ENCODE assay signal across 19 cellular contexts in genomic region chr5:142408536-142409252, GRCh38.
DNase-seq lines count a peak whose midpoint lies in the region; ATAC-seq, FAIRE-seq and TF ChIP-seq lines count a peak whose summit lies in the region.
"Had no signal": no experiment of that assay in that cellular context is flagged by ENCODE, and none has a peak within 500 bp of the region (broad histone marks: within the 10 kb centered on the region; RNA-seq: fewer than 3 reads in every experiment).

No MANE protein-coding gene starts in this region.

- intact Hi-C loops in K562 (cut with micrococcal nuclease) = no loop called here

- no peak overlapping the region for H3K4ac ChIP-seq in neuronal stem cell (ENCODE audit: low read length)

- H3K4me1 ChIP-seq in BLaER1 treated with 17β-estradiol and CSF1 and Interleukin-3, amounts not matched to agents 10 nM and 100 nM = peaks cover 4 to 49% (median 30%) of the 10 kb centered on the region in 10 experiments
- H3K4me1 ChIP-seq in K562 (replicated peaks in 1 of 2; ENCODE audit: control insufficient read depth in 2 of 2, insufficient read depth in 2 of 2, low read length in 2 of 2) (no peaks in the 10 kb centered on the region), neuronal stem cell (ENCODE audit: control insufficient read depth in 2 of 2, insufficient read depth in 1 of 2, low read depth in 1 of 2, low read length in 2 of 2) (peaks cover 11 to 12% of the 10 kb centered on the region in 2 donors)
- H3K4me1 ChIP-seq: A549, HAP-1 had no signal

- no TSS peak for BruUV-seq in K562 (replicated peaks; lab: Mats Ljungman, UMichigan)

- 40% methylated on average over 19 of the region's 20 CpGs for WGBS in K562 (ENCODE audit: insufficient coverage, low coverage, missing lambda C conversion rate)
- no CpG with 5 or more reads among the region's 20 CpGs for WGBS in neuronal stem cell (ENCODE audit: extremely low coverage in 2 of 2, insufficient read length in 2 of 2, insufficient replicate concordance in 1 of 2), 2 donors

- no peaks in the 10 kb centered on the region for H3K79me1 ChIP-seq in neuronal stem cell (ENCODE audit: low read depth, low read length)

- H2AFZ ChIP-seq in K562 (ENCODE audit: low read depth, low read length) = peak overlapping the region; percentile 45; the same call in 1 of the 2 replicates
- peak overlapping the region; percentile 79 for H2AFZ ChIP-seq in neuronal stem cell (ENCODE audit: low read length)

- no peaks in the 10 kb centered on the region for H3K36me3 ChIP-seq in BLaER1 treated with 17β-estradiol and CSF1 and Interleukin-3, amounts not matched to agents 10 nM and 100 nM
- H3K36me3 ChIP-seq in K562 (ENCODE audit: control insufficient read depth, insufficient read depth, low read length) (no peaks in the 10 kb centered on the region), neuronal stem cell (replicated peaks in 1 of 2; ENCODE audit: control insufficient read depth in 2 of 2, insufficient read depth in 2 of 2, low read length in 2 of 2) (no peaks in the 10 kb centered on the region)
- H3K36me3 ChIP-seq: HAP-1 had no signal

- no peak for TF ChIP-seq POLR2A in K562 (conservative IDR thresholded peaks at IDR 0.05)

- ATAC-seq in K562 (no peak), GM21447 (IDR thresholded peaks at IDR 0.05; ENCODE audit: unreplicated experiment) (no peak)
- ATAC-seq: A549 had no signal

- POLR2A ChIA-PET in K562 (lab: Yijun Ruan, JAX) = interaction anchor here (0.9 kb wide), 1 partner anchor 12 kb away, joined by 3 read pairs; no protein-coding TSS in a partner anchor

- H2BK12ac ChIP-seq in neuronal stem cell (ENCODE audit: low read length) = no peak overlapping the region

- H3K4me3 ChIP-seq in BLaER1 treated with 17β-estradiol and CSF1 and Interleukin-3, amounts not matched to agents 10 nM and 100 nM = no peak overlapping the region
- H3K4me3 ChIP-seq in K562 = no peak overlapping the region
- no peak overlapping the region for H3K4me3 ChIP-seq in neuronal stem cell (ENCODE audit: low read length in 2 of 2)
- H3K4me3 ChIP-seq: A549, HAP-1, SK-N-MC had no signal

- no peak overlapping the region for H2BK5ac ChIP-seq in neuronal stem cell (ENCODE audit: low read length)

- H3K27me3 ChIP-seq in BLaER1 treated with 17β-estradiol and CSF1 and Interleukin-3, amounts not matched to agents 10 nM and 100 nM = peaks cover 0 to 12% (median 0%) of the 10 kb centered on the region in 11 experiments; a peak in 3 of 22 replicates
- H3K27me3 ChIP-seq in K562 (ENCODE audit: control insufficient read depth in 2 of 2, insufficient read depth in 2 of 2, low read length in 2 of 2) (peaks cover 0 to 11% of the 10 kb centered on the region in 2 experiments; a peak in 1 of 5 replicates), neuronal stem cell (ENCODE audit: control insufficient read depth in 3 of 3, insufficient read depth in 3 of 3, low read depth in 1 of 3, low read length in 3 of 3) (no peaks in the 10 kb centered on the region)

- TF ChIP-seq RAD21 in K562 (CRISPR knock-in tag; conservative IDR thresholded peaks at IDR 0.05 in 1 of 2, IDR thresholded peaks at IDR 0.05 in 1 of 2) = no peak

- no peak for TF ChIP-seq CTCF in K562 (IDR thresholded peaks at IDR 0.05 in 2 of 3, conservative IDR thresholded peaks at IDR 0.05 in 1 of 3; ENCODE audit: insufficient read depth in 2 of 3, low read depth in 1 of 3, low read length in 3 of 3)

- TF ChIP-seq EP300 in K562 (IDR thresholded peaks at IDR 0.05; ENCODE audit: low read length) = no peak

- no peak overlapping the region for H3K9ac ChIP-seq in BLaER1 treated with 17β-estradiol and CSF1 and Interleukin-3, amounts not matched to agents 10 nM and 100 nM
- H3K9ac ChIP-seq in K562 (ENCODE audit: insufficient read depth in 1 of 2, low read depth in 2 of 2, low read length in 2 of 2) (no peak overlapping the region), neuronal stem cell (ENCODE audit: low read depth, low read length, poor library complexity) (no peak overlapping the region)

- H3K9me1 ChIP-seq in K562 (ENCODE audit: control insufficient read depth, insufficient read depth, low read length) = no peaks in the 10 kb centered on the region

- no peak overlapping the region for H4K91ac ChIP-seq in neuronal stem cell (ENCODE audit: low read depth, low read length, poor library complexity)

- no peak for FAIRE-seq in K562 (lab: Jason Lieb, UNC)
- FAIRE-seq: A549 had no signal

- DNase-seq in K562 (ENCODE audit: extremely low read depth in 1 of 4, low spot score in 3 of 4) (no peak), kidney tubule cell (ENCODE audit: low spot score) (peak; percentile 16), neuronal stem cell (ENCODE audit: low spot score) (no peak), ACHN (no peak)
- DNase-seq in activated effector memory CD4-positive, alpha-beta T cell treated with Interleukin-2 at 50 U/mL for 16 hours = no peak
- DNase-seq in stimulated activated CD4-positive, alpha-beta T cell treated with anti-CD3 and anti-CD28 coated beads, Interleukin-15, amount 100 ng/mL, for 24 hours = no peak
- DNase-seq: DND-41, NCI-H1105, NCI-H1694 treated with DMSO at 0.1 percent for 48 hours, NCI-H2107, NCI-H510A, NCI-H774, SHP77 had no signal

- H2AK5ac ChIP-seq in neuronal stem cell (ENCODE audit: low read depth, low read length) = no peak overlapping the region

- no peak overlapping the region for H4K8ac ChIP-seq in neuronal stem cell (ENCODE audit: low read depth, low read length)

- H3K27ac ChIP-seq in BLaER1 treated with 17β-estradiol and CSF1 and Interleukin-3, amounts not matched to agents 10 nM and 100 nM = no peak overlapping the region
- no peak overlapping the region for H3K27ac ChIP-seq in K562 (ENCODE audit: extremely low read depth, low read depth, low read length)
- no peak overlapping the region for H3K27ac ChIP-seq in neuronal stem cell (replicated peaks; ENCODE audit: low read length)
- H3K27ac ChIP-seq: A549, C4-2B, SK-N-MC had no signal

- no peaks in the 10 kb centered on the region for H4K20me1 ChIP-seq in BLaER1 treated with 17β-estradiol and CSF1 and Interleukin-3, amounts not matched to agents 10 nM and 100 nM
- no peaks in the 10 kb centered on the region for H4K20me1 ChIP-seq in K562 (replicated peaks; ENCODE audit: control insufficient read depth, insufficient read depth, low read length)

- no peaks in the 10 kb centered on the region for H3K79me2 ChIP-seq in K562 (ENCODE audit: control insufficient read depth, insufficient read depth, low read length)

- H3K23ac ChIP-seq in neuronal stem cell (ENCODE audit: low read depth, low read length, poor library complexity) = no peak overlapping the region

- no peak overlapping the region for H3K14ac ChIP-seq in neuronal stem cell (ENCODE audit: low read length)

- peak overlapping the region in 9 of 11 experiments; percentile 10 to 62 (median 37); a peak in 16 of 22 replicates for H3K4me2 ChIP-seq in BLaER1 treated with 17β-estradiol and CSF1 and Interleukin-3, amounts not matched to agents 10 nM and 100 nM
- H3K4me2 ChIP-seq in K562 (ENCODE audit: insufficient read depth, low read length) = no peak overlapping the region
- H3K4me2 ChIP-seq in neuronal stem cell (ENCODE audit: insufficient read depth, low read length, poor library complexity, severe bottlenecking) = no peak overlapping the region
- H3K4me2 ChIP-seq: A549 had no signal

- no peak overlapping the region for H2BK15ac ChIP-seq in neuronal stem cell (ENCODE audit: low read length)

- H3K9me3 ChIP-seq in BLaER1 treated with 17β-estradiol and CSF1 and Interleukin-3, amounts not matched to agents 10 nM and 100 nM (replicated peaks in 1 of 11) = peaks cover 0 to 10% (median 0%) of the 10 kb centered on the region in 11 experiments; a peak in 3 of 22 replicates
- no peaks in the 10 kb centered on the region for H3K9me3 ChIP-seq in K562 (replicated peaks; ENCODE audit: control insufficient read depth, insufficient read depth, low read depth, low read length)
- H3K9me3 ChIP-seq in neuronal stem cell (replicated peaks in 1 of 2; ENCODE audit: control insufficient read depth in 2 of 2, insufficient read depth in 1 of 2, low read depth in 1 of 2, low read length in 2 of 2) = no peaks in the 10 kb centered on the region
- H3K9me3 ChIP-seq: A549, HAP-1 had no signal

- in situ Hi-C loops in K562 (cut with MboI) = no loop called here
- in situ Hi-C loops in ACHN (cut with HindIII; ENCODE audit: low pct_ligation_motif_present, low pct_unique_long_range_greater_than_20kb, low sequenced_read_pairs) = no loop called here

- H3K18ac ChIP-seq in neuronal stem cell (ENCODE audit: low read length) = peak overlapping the region; percentile 78

- CTCF ChIA-PET in K562 (lab: Yijun Ruan, JAX; ENCODE audit: low intra/inter-chr PET ratio) = no interaction called here

- H2BK120ac ChIP-seq in neuronal stem cell (ENCODE audit: low read depth, low read length) = no peak overlapping the region

TF ChIP-seq in K562, 482 proteins besides CTCF, POLR2A, EP300 and RAD21 (continues in another document):
- TF ChIP-seq E2F5 (CRISPR knock-in tag; IDR thresholded peaks at IDR 0.05) (no peak), ZFP1 (CRISPR knock-in tag; IDR thresholded peaks at IDR 0.05) (no peak), NR3C1 (CRISPR knock-in tag; IDR thresholded peaks at IDR 0.05) (no peak), ZNF507 (tag; conservative IDR thresholded peaks at IDR 0.05) (no peak), CCNT2 (IDR thresholded peaks at IDR 0.05; ENCODE audit: borderline replicate concordance, extremely low read depth, insufficient read length, low read depth, low read length) (no peak), KDM5B (IDR thresholded peaks at IDR 0.05; ENCODE audit: insufficient replicate concordance, low read depth, low read length) (no peak), ESRRB (CRISPR knock-in tag; IDR thresholded peaks at IDR 0.05; ENCODE audit: borderline replicate concordance) (no peak), ZSCAN29 (IDR thresholded peaks at IDR 0.05) (no peak), KAT7 (CRISPR knock-in tag; IDR thresholded peaks at IDR 0.05; ENCODE audit: borderline replicate concordance) (no peak), MAZ (CRISPR knock-in tag; conservative IDR thresholded peaks at IDR 0.05 in 1 of 2, IDR thresholded peaks at IDR 0.05 in 1 of 2) (no peak), ZNF324 (CRISPR knock-in tag; IDR thresholded peaks at IDR 0.05) (no peak), SNAPC5 (CRISPR knock-in tag; IDR thresholded peaks at IDR 0.05) (no peak)

Comparison
In these comparisons a context has a peak if more than half of its experiments do, and no peak if none do; other contexts are left out.
1. H3K4me2 ChIP-seq: peak in BLaER1 treated with 17β-estradiol and CSF1 and Interleukin-3, amounts not matched to agents 10 nM and 100 nM (9 of 11); none in K562 (single experiment) and neuronal stem cell (single experiment).